Comparison of ENCODE assay signal across 9 cellular contexts in genomic region chr12:130162267-130162666, GRCh38. TPM values are rescaled to one million over a fixed set of nuclear protein-coding genes. Genes with fewer than 3 reads are reported as not detected.
A peak's percentile ranks its signal among the peaks of the same experiment; 100 is the strongest.
DNase-seq lines count a peak whose midpoint lies in the region; TF ChIP-seq lines count a peak whose summit lies in the region.
"Had no signal": no experiment of that assay in that cellular context is flagged by ENCODE, and none has a peak within 500 bp of the region (broad histone marks: within the 10 kb centered on the region; RNA-seq: fewer than 3 reads in every experiment).

FZD10 (plus strand) TSS chr12:130162464; CDS start chr12:130162943, 479 bp downstream.

- peaks cover 0 to 83% (median 22%) of the 10 kb centered on the region in 4 donors for H3K27me3 ChIP-seq in esophagus muscularis mucosa
- no peaks in the 10 kb centered on the region for H3K27me3 ChIP-seq in SJCRH30

- H3K36me3 Mint-ChIP-seq in neural crest cell (ENCODE audit: low read depth) (no peaks in the 10 kb centered on the region), endothelial cell (ENCODE audit: low read depth, unreplicated experiment) (peaks cover 2% of the 10 kb centered on the region)

- H3K4me1 ChIP-seq in esophagus muscularis mucosa: peaks cover 14 to 31% (median 29%) of the 10 kb centered on the region in 4 donors
- no peaks in the 10 kb centered on the region for H3K4me1 ChIP-seq in SJCRH30

- H3K27ac Mint-ChIP-seq in neural crest cell (ENCODE audit: unreplicated experiment): no peak within 1 kb of the TSS
- H3K27ac Mint-ChIP-seq in endothelial cell (ENCODE audit: unreplicated experiment): no peak within 1 kb of the TSS

- no peak for TF ChIP-seq EP300 in esophagus muscularis mucosa (IDR thresholded peaks at IDR 0.05)

- TF ChIP-seq CTCF in esophagus muscularis mucosa (IDR thresholded peaks at IDR 0.05) (no peak), neural crest cell (conservative IDR thresholded peaks at IDR 0.05) (no peak), endothelial cell (IDR thresholded peaks at IDR 0.05; ENCODE audit: unreplicated experiment) (no peak)

- H3K27me3 Mint-ChIP-seq in neural crest cell (ENCODE audit: low read depth) (peaks cover 55% of the 10 kb centered on the region), endothelial cell (ENCODE audit: unreplicated experiment) (peaks cover 14% of the 10 kb centered on the region)

- H3K9me3 ChIP-seq in esophagus muscularis mucosa (no peaks in the 10 kb centered on the region), SJCRH30 (replicated peaks) (no peaks in the 10 kb centered on the region)

- intact Hi-C loops in esophagus muscularis mucosa (cut with DNase I): no loop called here

- H3K27ac ChIP-seq in esophagus muscularis mucosa (replicated peaks in 1 of 4) (peak within 1 kb of the TSS in 2 of 4 donors; percentile 37 to 44), SJCRH30 (no peak within 1 kb of the TSS)

- DNase-seq in AG08395 (ENCODE audit: low spot score) (peak; percentile 39), NCI-H526 treated with DMSO at 0.1 percent for 48 hours (lab: John Stamatoyannopoulos, UW) (peak; percentile 35), esophagus muscularis mucosa (ENCODE audit: extremely low spot score) (no peak), neural crest cell (ENCODE audit: low read depth, low spot score) (peak; percentile 70), NCI-H2081 treated with DMSO at 0.1 percent for 48 hours (lab: John Stamatoyannopoulos, UW) (no peak), cortex of kidney (lab: John Stamatoyannopoulos, UW) (no peak), endothelial cell (ENCODE audit: low spot score) (no peak), SJCRH30 (no peak)
- DNase-seq: IMR-90 had no signal

- peak within 1 kb of the TSS; percentile 94 for H3K4me3 Mint-ChIP-seq in neural crest cell
- H3K4me3 Mint-ChIP-seq in endothelial cell (ENCODE audit: unreplicated experiment): no peak within 1 kb of the TSS

- no peaks in the 10 kb centered on the region for H3K9me3 Mint-ChIP-seq in neural crest cell
- peaks cover 25% of the 10 kb centered on the region for H3K9me3 Mint-ChIP-seq in endothelial cell (ENCODE audit: unreplicated experiment)

- TF ChIP-seq POLR2A in esophagus muscularis mucosa (IDR thresholded peaks at IDR 0.05; ENCODE audit: low read depth): no peak

- 0% methylated on average over 21 of the region's 51 CpGs for WGBS in esophagus muscularis mucosa

- H3K4me1 Mint-ChIP-seq in neural crest cell (peaks cover 32% of the 10 kb centered on the region), endothelial cell (ENCODE audit: unreplicated experiment) (no peaks in the 10 kb centered on the region)

- H3K4me3 ChIP-seq in esophagus muscularis mucosa (peak within 1 kb of the TSS; percentile 49 to 59 (median 51)), SJCRH30 (no peak within 1 kb of the TSS)

- H3K36me3 ChIP-seq in esophagus muscularis mucosa (no peaks in the 10 kb centered on the region), SJCRH30 (no peaks in the 10 kb centered on the region)

RNA-seq across cellular contexts. Expression of gene FZD10, which starts in this region (rescaled TPM):
- total RNA-seq in esophagus muscularis mucosa (1 to 10 TPM in 2 of 4 donors, under 1 TPM in 2; 0.42 to 1.5 (median 1.0) TPM), neural crest cell (14.2 and 15.5 TPM in 2 replicates), endothelial cell (ENCODE audit: unreplicated experiment) (not detected)
- total RNA-seq in SJCRH30 (2014; rRNA removed; shearing (Covaris generic)): not detected in 2 replicates
- total RNA-seq: IMR-90 had no signal

Comparison
In these comparisons a context has a peak if more than half of its experiments do, and no peak if none do; other contexts are left out.
1. DNase-seq: peak in AG08395 (single experiment), NCI-H526 treated with DMSO at 0.1 percent for 48 hours (single experiment) and neural crest cell (single experiment); none in esophagus muscularis mucosa (single experiment), NCI-H2081 treated with DMSO at 0.1 percent for 48 hours (single experiment), cortex of kidney (single experiment), endothelial cell (single experiment) and SJCRH30 (0 of 2).